ENCODE assay signal across 10 cellular contexts in the genomic region with DNA sequence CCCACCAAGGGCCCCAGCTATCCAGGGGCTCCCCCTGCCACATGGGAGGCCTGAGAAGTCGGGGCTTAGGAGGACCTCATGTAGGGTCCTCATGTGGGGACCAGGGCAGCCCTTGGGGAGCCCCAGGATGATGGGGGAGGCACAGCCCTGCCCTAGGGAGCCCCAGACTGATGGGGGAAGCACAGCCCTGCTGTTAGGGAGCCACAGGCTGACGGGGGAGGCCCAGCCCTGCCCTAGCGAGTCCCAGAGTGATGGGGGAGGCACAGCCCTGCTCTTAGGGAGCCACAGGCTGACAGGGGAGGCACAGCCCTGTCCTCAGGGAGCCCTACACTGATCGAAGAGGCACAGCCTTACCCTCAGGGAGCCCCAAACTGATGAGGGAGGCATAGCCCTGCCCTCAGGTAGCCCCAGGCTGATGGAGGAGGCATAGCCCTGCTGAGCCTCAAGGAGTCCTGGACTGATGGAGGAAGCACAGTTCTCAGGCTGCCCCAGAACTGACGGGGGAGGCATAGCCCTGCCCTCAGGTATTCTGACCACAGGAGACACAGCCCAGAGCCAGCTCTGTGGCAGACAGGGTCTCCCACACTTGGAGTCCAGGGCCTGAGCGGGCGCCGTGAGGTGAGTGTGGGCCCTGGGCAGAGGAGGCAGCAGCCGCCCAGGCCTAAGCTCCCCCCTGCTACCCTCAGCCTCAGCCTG. TPM values are rescaled to one million over a fixed set of nuclear protein-coding genes. Genes with fewer than 3 reads are reported as not detected.
A peak's percentile ranks its signal among the peaks of the same experiment; 100 is the strongest.
DNase-seq lines count a peak whose midpoint lies in the region; ATAC-seq, FAIRE-seq and TF ChIP-seq lines count a peak whose summit lies in the region.
"Had no signal": no experiment of that assay in that cellular context is flagged by ENCODE, and none has a peak within 500 bp of the region (broad histone marks: within the 10 kb centered on the region; RNA-seq: fewer than 3 reads in every experiment).

No MANE protein-coding gene starts in this region.

- H3K9me3 Mint-ChIP-seq in T-cell = no peaks in the 10 kb centered on the region
- H3K9me3 Mint-ChIP-seq in stimulated activated memory B cell treated with anti-CD40 and anti-IgM and Interleukin-4, amounts not matched to agents 10 μg/mL and 1 μg/mL and 100 μg/mL, for 72 hours = no peaks in the 10 kb centered on the region

- no peaks in the 10 kb centered on the region for H3K36me3 Mint-ChIP-seq in T-cell
- H3K36me3 Mint-ChIP-seq in stimulated activated memory B cell treated with anti-CD40 and anti-IgM and Interleukin-4, amounts not matched to agents 10 μg/mL and 1 μg/mL and 100 μg/mL, for 72 hours = peaks cover 5% of the 10 kb centered on the region

- no peak for FAIRE-seq in D721Med (lab: Jason Lieb, UNC)

- H3K4me3 ChIP-seq in lower lobe of right lung = no peak overlapping the region

- ATAC-seq in T-cell (replicated peaks in 1 of 4) (peak in 1 of 4 experiments; percentile 3), lower lobe of right lung (peak in 1 of 2 donors; percentile 2)
- no peak for ATAC-seq in stimulated activated memory B cell treated with anti-CD40 and anti-IgM and Interleukin-4, amounts not matched to agents 10 μg/mL and 1 μg/mL and 100 μg/mL, for 72 hours

- H3K36me3 ChIP-seq in lower lobe of right lung = peaks cover 12% of the 10 kb centered on the region

- POLR2A ChIA-PET in T-cell (lab: Charles Lee) = no interaction called here

- H3K4me1 Mint-ChIP-seq in T-cell = peaks cover 12 to 30% (median 18%) of the 10 kb centered on the region in 3 donors
- H3K4me1 Mint-ChIP-seq in stimulated activated memory B cell treated with anti-CD40 and anti-IgM and Interleukin-4, amounts not matched to agents 10 μg/mL and 1 μg/mL and 100 μg/mL, for 72 hours = peaks cover 58% of the 10 kb centered on the region

- peak overlapping the region; percentile 49 for H3K27ac ChIP-seq in lower lobe of right lung

- peak overlapping the region; percentile 27 to 58 for H3K27ac Mint-ChIP-seq in T-cell
- peak overlapping the region; percentile 67 for H3K27ac Mint-ChIP-seq in stimulated activated memory B cell treated with anti-CD40 and anti-IgM and Interleukin-4, amounts not matched to agents 10 μg/mL and 1 μg/mL and 100 μg/mL, for 72 hours

- no peaks in the 10 kb centered on the region for H3K9me3 ChIP-seq in lower lobe of right lung

- TF ChIP-seq CTCF in lower lobe of right lung (IDR thresholded peaks at IDR 0.05) (no peak), D721Med (IDR thresholded peaks at IDR 0.05; ENCODE audit: insufficient read depth, missing control alignments) (no peak)

- peaks cover 32% of the 10 kb centered on the region for H3K4me1 ChIP-seq in lower lobe of right lung

- no peaks in the 10 kb centered on the region for H3K27me3 Mint-ChIP-seq in T-cell
- H3K27me3 Mint-ChIP-seq in stimulated activated memory B cell treated with anti-CD40 and anti-IgM and Interleukin-4, amounts not matched to agents 10 μg/mL and 1 μg/mL and 100 μg/mL, for 72 hours = no peaks in the 10 kb centered on the region

- H3K27me3 ChIP-seq in lower lobe of right lung (ENCODE audit: low read depth) = no peaks in the 10 kb centered on the region

- CTCF ChIA-PET in T-cell (lab: Charles Lee) = no interaction called here

- intact Hi-C loops in lower lobe of right lung (cut with DNase I) = loop anchor here (5.0 kb wide), 1 partner anchor 271 kb away; no protein-coding TSS in a partner anchor

- peak; percentile 10 for DNase-seq in GM19238 (ENCODE audit: insufficient read length, low spot score)
- DNase-seq in T-cell = peak in 1 of 34 experiments; percentile 12
- no peak for DNase-seq in lower lobe of right lung
- DNase-seq in foreskin melanocyte = no peak
- DNase-seq in cerebellum (ENCODE audit: low spot score) = no peak
- no peak for DNase-seq in D721Med (ENCODE audit: insufficient read length, low spot score)
- DNase-seq: NCI-H2029 treated with DMSO at 0.1 percent for 48 hours had no signal

- peak overlapping the region in 1 of 3 donors; percentile 20 for H3K4me3 Mint-ChIP-seq in T-cell
- H3K4me3 Mint-ChIP-seq in stimulated activated memory B cell treated with anti-CD40 and anti-IgM and Interleukin-4, amounts not matched to agents 10 μg/mL and 1 μg/mL and 100 μg/mL, for 72 hours = peak overlapping the region; percentile 19

RNA-seq across cellular contexts. Expression of a gene that starts 10.8 kb away (rescaled TPM):
- total RNA-seq in T-cell = under 1 TPM in 2 of 5 donors, not detected in 3; 0.10 to 0.12 TPM
- total RNA-seq in lower lobe of right lung = not detected
- not detected for total RNA-seq in cerebellum
- total RNA-seq: glomerular endothelial cell, mesenteric fat pad had no signal

RNA-seq across cellular contexts. Expression of a gene that starts 28.0 kb away (rescaled TPM):
- total RNA-seq in T-cell (100 to 1,000 TPM; 286 to 514 (median 375) TPM), lower lobe of right lung (90.4 TPM), cerebellum (0.82 TPM)

RNA-seq across cellular contexts. Expression of a gene that starts 38.6 kb away (rescaled TPM):
- total RNA-seq in T-cell (10 to 100 TPM; 15.9 to 22.1 (median 18.2) TPM), lower lobe of right lung (4.7 TPM), cerebellum (0.64 TPM)
- total RNA-seq: glomerular endothelial cell had no signal

RNA-seq across cellular contexts. Expression of a gene that starts 42.1 kb away (rescaled TPM):
- total RNA-seq in T-cell (under 1 TPM in 1 of 5 donors, not detected in 4; 0.39 TPM), lower lobe of right lung (17.7 TPM), cerebellum (not detected)
- total RNA-seq: glomerular endothelial cell had no signal

RNA-seq across cellular contexts. Expression of a gene that starts 46.1 kb away (rescaled TPM):
- not detected for total RNA-seq in T-cell
- 18.5 TPM for total RNA-seq in lower lobe of right lung
- not detected for total RNA-seq in cerebellum
- total RNA-seq: glomerular endothelial cell, mesenteric fat pad had no signal

Comparison
In these comparisons a context has a peak if more than half of its experiments do, and no peak if none do; other contexts are left out.
1. RNA of a gene that starts 28.0 kb away (total RNA-seq): 286 to 514 TPM in T-cell and 90.4 TPM in lower lobe of right lung (single experiment); 0.82 TPM in cerebellum (single experiment); every median in the first group is over 10 times any median in the second.